In genomic region chr6:28693033-28693750, GRCh38 we compare ENCODE assay signal across 1 cellular context.
TF ChIP-seq lines count a peak whose summit lies in the region.

No MANE protein-coding gene starts in this region.

TF ChIP-seq in GM23338, 12 proteins besides CTCF, POLR2A, EP300 and RAD21:
- TF ChIP-seq NANOG (IDR thresholded peaks at IDR 0.05; ENCODE audit: borderline replicate concordance) (0 out of 2 replicates have a peak, but pooled peaks have one; percentile 24), STAT1 (IDR thresholded peaks at IDR 0.05; ENCODE audit: unreplicated experiment) (no peak), EZH2 (IDR thresholded peaks at IDR 0.05; ENCODE audit: low read depth, unreplicated experiment) (peak; percentile 64)
